8 cellular contexts compared by ENCODE assay signal in genomic region chr11:130827697-130828377, GRCh38.
A peak's percentile ranks its signal among the peaks of the same experiment; 100 is the strongest.
DNase-seq lines count a peak whose midpoint lies in the region; ATAC-seq lines count a peak whose summit lies in the region.

No MANE protein-coding gene starts in this region.

- H3K27me3 Mint-ChIP-seq in natural killer cell treated with Interleukin-12 subunit alpha and Interleukin-12 subunit beta and Interleukin-15 and Interleukin-18, amount 100 ng/mL, for 72 hours = peaks cover 0 to 10% of the 10 kb centered on the region in 2 donors

- H3K4me3 Mint-ChIP-seq in natural killer cell treated with Interleukin-12 subunit alpha and Interleukin-12 subunit beta and Interleukin-15 and Interleukin-18, amount 100 ng/mL, for 72 hours = no peak overlapping the region

- H3K4me1 Mint-ChIP-seq in natural killer cell treated with Interleukin-12 subunit alpha and Interleukin-12 subunit beta and Interleukin-15 and Interleukin-18, amount 100 ng/mL, for 72 hours (ENCODE audit: low read depth in 2 of 2) = no peaks in the 10 kb centered on the region

- ATAC-seq in GM18868 (IDR thresholded peaks at IDR 0.05; ENCODE audit: unreplicated experiment) (peak; percentile 45), HG03175 (IDR thresholded peaks at IDR 0.05; ENCODE audit: unreplicated experiment) (no peak)
- ATAC-seq in natural killer cell treated with Interleukin-12 subunit alpha and Interleukin-12 subunit beta and Interleukin-15 and Interleukin-18, amount 100 ng/mL, for 72 hours = peak; percentile 58 to 68

- no peak overlapping the region for H3K27ac Mint-ChIP-seq in natural killer cell treated with Interleukin-12 subunit alpha and Interleukin-12 subunit beta and Interleukin-15 and Interleukin-18, amount 100 ng/mL, for 72 hours

- no peaks in the 10 kb centered on the region for H3K36me3 Mint-ChIP-seq in natural killer cell treated with Interleukin-12 subunit alpha and Interleukin-12 subunit beta and Interleukin-15 and Interleukin-18, amount 100 ng/mL, for 72 hours

- H3K27ac ChIP-seq in epithelial cell of prostate = no peak overlapping the region

- no peaks in the 10 kb centered on the region for H3K9me3 Mint-ChIP-seq in natural killer cell treated with Interleukin-12 subunit alpha and Interleukin-12 subunit beta and Interleukin-15 and Interleukin-18, amount 100 ng/mL, for 72 hours

- DNase-seq in AG08396 (ENCODE audit: low spot score) (peak; percentile 80), RPMI7951 (ENCODE audit: low read depth) (peak; percentile 73), epithelial cell of prostate (ENCODE audit: low read depth, low spot score) (peak; percentile 45), mesenteric fat pad (ENCODE audit: low spot score) (no peak)
- no peak for DNase-seq in natural killer cell treated with Interleukin-12 subunit alpha and Interleukin-12 subunit beta and Interleukin-15 and Interleukin-18, amount 100 ng/mL, for 72 hours (ENCODE audit: low spot score)
- no peak for DNase-seq in activated CD4-positive, alpha-beta T cell treated with anti-CD3 and anti-CD28 coated beads for 4 hours

Comparison
In these comparisons a context has a peak if more than half of its experiments do, and no peak if none do; other contexts are left out.
1. DNase-seq: peak in AG08396 (single experiment), RPMI7951 (single experiment) and epithelial cell of prostate (single experiment); none in natural killer cell treated with Interleukin-12 subunit alpha and Interleukin-12 subunit beta and Interleukin-15 and Interleukin-18, amount 100 ng/mL, for 72 hours (single experiment), mesenteric fat pad (single experiment) and activated CD4-positive, alpha-beta T cell treated with anti-CD3 and anti-CD28 coated beads for 4 hours (0 of 2).